21 cellular contexts compared by ENCODE assay signal in the genomic region with DNA sequence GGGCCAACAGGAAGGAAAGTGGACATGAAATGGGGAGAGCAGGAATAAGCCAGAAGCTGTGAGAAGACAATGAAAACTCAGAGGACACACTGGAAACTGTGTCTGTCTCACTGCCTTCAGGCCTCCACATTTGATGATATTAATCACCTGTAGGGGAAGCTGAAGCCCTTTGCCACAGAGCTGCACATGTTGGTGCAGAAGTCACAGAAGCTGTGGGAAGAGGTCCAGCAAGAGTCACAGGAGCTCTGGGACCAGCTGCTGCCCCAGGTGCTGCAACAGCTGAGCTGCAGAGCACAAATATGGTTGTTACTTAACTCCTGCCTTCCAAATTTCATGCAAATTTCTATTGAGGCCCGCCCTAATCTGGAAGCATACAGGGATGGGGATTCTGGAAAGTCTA.
A peak's percentile ranks its signal among the peaks of the same experiment; 100 is the strongest.
DNase-seq lines count a peak whose midpoint lies in the region; ATAC-seq and TF ChIP-seq lines count a peak whose summit lies in the region.
"Had no signal": no experiment of that assay in that cellular context is flagged by ENCODE, and none has a peak within 500 bp of the region (broad histone marks: within the 10 kb centered on the region; RNA-seq: fewer than 3 reads in every experiment).

No MANE protein-coding gene starts in this region.

- H3K27ac ChIP-seq in GM23338 (ENCODE audit: low read depth) = no peak overlapping the region
- H3K27ac ChIP-seq: thyroid gland had no signal

- H2AFZ ChIP-seq in GM23338 = peak overlapping the region; percentile 64; the same call in 1 of the 2 replicates

- no peaks in the 10 kb centered on the region for H3K36me3 Mint-ChIP-seq in GM23338 (ENCODE audit: low read depth)
- no peaks in the 10 kb centered on the region for H3K36me3 Mint-ChIP-seq in glutamatergic neuron (ENCODE audit: unreplicated experiment)
- H3K36me3 Mint-ChIP-seq: activated naive CD8-positive, alpha-beta T cell treated with anti-CD3 and anti-CD28 coated beads, Interleukin-2, amount 10 ng/mL, durations not matched to agents 7 days and 5 days; brain; immature natural killer cell had no signal

- no peak overlapping the region for H3K4me2 ChIP-seq in GM23338

- H3K9me3 Mint-ChIP-seq in GM23338 (no peaks in the 10 kb centered on the region), glutamatergic neuron (ENCODE audit: unreplicated experiment) (no peaks in the 10 kb centered on the region)

- H3K4me1 Mint-ChIP-seq in GM23338 (peaks cover 5% of the 10 kb centered on the region; the same call in 2 of the 3 replicates), glutamatergic neuron (ENCODE audit: low read depth, unreplicated experiment) (peaks cover 16% of the 10 kb centered on the region)
- H3K4me1 Mint-ChIP-seq: activated naive CD8-positive, alpha-beta T cell treated with anti-CD3 and anti-CD28 coated beads, Interleukin-2, amount 10 ng/mL, durations not matched to agents 7 days and 5 days; immature natural killer cell had no signal

- no peaks in the 10 kb centered on the region for H3F3A ChIP-seq in GM23338 (replicated peaks; ENCODE audit: low read depth)

- no peaks in the 10 kb centered on the region for H3K27me3 ChIP-seq in GM23338 (ENCODE audit: insufficient read depth)
- H3K27me3 ChIP-seq: thyroid gland had no signal

- no peak overlapping the region for H3K4me3 ChIP-seq in GM23338
- H3K4me3 ChIP-seq: thyroid gland had no signal

- no peaks in the 10 kb centered on the region for H3K9me2 ChIP-seq in GM23338 (ENCODE audit: insufficient read depth)

- H3K79me2 ChIP-seq in GM23338 (replicated peaks; ENCODE audit: insufficient read depth) = no peaks in the 10 kb centered on the region

- no peak overlapping the region for H3K27ac Mint-ChIP-seq in GM23338
- H3K27ac Mint-ChIP-seq in glutamatergic neuron (ENCODE audit: unreplicated experiment) = no peak overlapping the region
- H3K27ac Mint-ChIP-seq: activated B cell treated with CpG ODN at 0.5 μM for 24 hours; activated CD8-positive, alpha-beta T cell treated with anti-CD3 and anti-CD28 coated beads, Interleukin-2, amount 10 ng/mL, durations not matched to agents 7 days and 5 days; activated naive CD8-positive, alpha-beta T cell treated with anti-CD3 and anti-CD28 coated beads, Interleukin-2, amount 10 ng/mL, durations not matched to agents 7 days and 5 days; activated T-cell treated with anti-CD3 and anti-CD28 coated beads, Interleukin-2, amount 50 U/mL, for 72 hours; immature natural killer cell had no signal

- H4K20me1 ChIP-seq in GM23338 (replicated peaks; ENCODE audit: insufficient read depth) = no peaks in the 10 kb centered on the region

- H3K4me3 Mint-ChIP-seq in GM23338 (no peak overlapping the region), glutamatergic neuron (ENCODE audit: unreplicated experiment) (no peak overlapping the region)
- H3K4me3 Mint-ChIP-seq: activated B cell treated with CpG ODN at 0.5 μM for 24 hours; activated CD8-positive, alpha-beta T cell treated with anti-CD3 and anti-CD28 coated beads, Interleukin-2, amount 10 ng/mL, durations not matched to agents 7 days and 5 days; activated naive CD8-positive, alpha-beta T cell treated with anti-CD3 and anti-CD28 coated beads, Interleukin-2, amount 10 ng/mL, durations not matched to agents 7 days and 5 days; activated T-cell treated with anti-CD3 and anti-CD28 coated beads, Interleukin-2, amount 50 U/mL, for 72 hours; brain; immature natural killer cell had no signal

- no peak for ATAC-seq in GM23338
- no peak for ATAC-seq in HG03457 (IDR thresholded peaks at IDR 0.05; ENCODE audit: unreplicated experiment)
- ATAC-seq: activated CD8-positive, alpha-beta T cell treated with anti-CD3 and anti-CD28 coated beads, Interleukin-2, amount 10 ng/mL, durations not matched to agents 7 days and 5 days; activated T-cell treated with anti-CD3 and anti-CD28 coated beads, Interleukin-2, amount 50 U/mL, for 72 hours; esophagus mucosa; HCT116 had no signal

- no peaks in the 10 kb centered on the region for H3K36me3 ChIP-seq in GM23338 (ENCODE audit: insufficient read depth)
- H3K36me3 ChIP-seq: thyroid gland had no signal

- TF ChIP-seq CTCF in GM23338 (conservative IDR thresholded peaks at IDR 0.05; ENCODE audit: low read depth in 2 of 2) (no peak), glutamatergic neuron (IDR thresholded peaks at IDR 0.05; ENCODE audit: partially characterized antibody, unreplicated experiment) (no peak)

- intact Hi-C loops in posterior cingulate gyrus (cut with DNase I) = no loop called here

- H3K27me3 Mint-ChIP-seq in GM23338 (ENCODE audit: insufficient read depth, low read depth, poor library complexity) (no peaks in the 10 kb centered on the region), glutamatergic neuron (ENCODE audit: unreplicated experiment) (no peaks in the 10 kb centered on the region)
- H3K27me3 Mint-ChIP-seq: activated naive CD8-positive, alpha-beta T cell treated with anti-CD3 and anti-CD28 coated beads, Interleukin-2, amount 10 ng/mL, durations not matched to agents 7 days and 5 days; brain had no signal

- no peaks in the 10 kb centered on the region for H3K4me1 ChIP-seq in GM23338 (ENCODE audit: insufficient read depth)
- H3K4me1 ChIP-seq: thyroid gland had no signal

- peak; percentile 94 for DNase-seq in DMS 273 (lab: John Stamatoyannopoulos, UW; ENCODE audit: unreplicated experiment)
- DNase-seq in GM23338 (ENCODE audit: low spot score) = no peak
- DNase-seq in NCI-H524 (lab: John Stamatoyannopoulos, UW) = peak; percentile 52 to 89
- DNase-seq in glutamatergic neuron = peak; percentile 18
- no peak for DNase-seq in posterior cingulate gyrus
- DNase-seq in activated naive CD4-positive, alpha-beta T cell treated with Interleukin-2 at 50 U/mL for 16 hours = no peak
- no peak for DNase-seq in cerebellum (ENCODE audit: low spot score)
- DNase-seq: activated B cell treated with CpG ODN at 0.5 μM for 24 hours; activated CD8-positive, alpha-beta T cell treated with anti-CD3 and anti-CD28 coated beads, Interleukin-2, amount 10 ng/mL, durations not matched to agents 7 days and 5 days; activated naive CD8-positive, alpha-beta T cell treated with anti-CD3 and anti-CD28 coated beads, Interleukin-2, amount 10 ng/mL, durations not matched to agents 7 days and 5 days; activated T-cell treated with anti-CD3 and anti-CD28 coated beads, Interleukin-2, amount 50 U/mL, for 72 hours; immature natural killer cell; mesendoderm; NCI-H2107; Right ventricle myocardium superior; T-helper 2 cell; thyroid gland had no signal

TF ChIP-seq in GM23338, 12 proteins besides CTCF, POLR2A, EP300 and RAD21:
- no peak for TF ChIP-seq POLR2AphosphoS5 (IDR thresholded peaks at IDR 0.05; ENCODE audit: low read depth)
- no peak for TF ChIP-seq NANOG (IDR thresholded peaks at IDR 0.05; ENCODE audit: borderline replicate concordance)

Comparison
In these comparisons a context has a peak if more than half of its experiments do, and no peak if none do; other contexts are left out.
1. DNase-seq: peak in DMS 273 (single experiment), NCI-H524 (2 of 2) and glutamatergic neuron (single experiment); none in GM23338 (single experiment), posterior cingulate gyrus (0 of 10), activated naive CD4-positive, alpha-beta T cell treated with Interleukin-2 at 50 U/mL for 16 hours (single experiment) and cerebellum (single experiment).